1 cellular context compared by ENCODE assay signal in the genomic region with DNA sequence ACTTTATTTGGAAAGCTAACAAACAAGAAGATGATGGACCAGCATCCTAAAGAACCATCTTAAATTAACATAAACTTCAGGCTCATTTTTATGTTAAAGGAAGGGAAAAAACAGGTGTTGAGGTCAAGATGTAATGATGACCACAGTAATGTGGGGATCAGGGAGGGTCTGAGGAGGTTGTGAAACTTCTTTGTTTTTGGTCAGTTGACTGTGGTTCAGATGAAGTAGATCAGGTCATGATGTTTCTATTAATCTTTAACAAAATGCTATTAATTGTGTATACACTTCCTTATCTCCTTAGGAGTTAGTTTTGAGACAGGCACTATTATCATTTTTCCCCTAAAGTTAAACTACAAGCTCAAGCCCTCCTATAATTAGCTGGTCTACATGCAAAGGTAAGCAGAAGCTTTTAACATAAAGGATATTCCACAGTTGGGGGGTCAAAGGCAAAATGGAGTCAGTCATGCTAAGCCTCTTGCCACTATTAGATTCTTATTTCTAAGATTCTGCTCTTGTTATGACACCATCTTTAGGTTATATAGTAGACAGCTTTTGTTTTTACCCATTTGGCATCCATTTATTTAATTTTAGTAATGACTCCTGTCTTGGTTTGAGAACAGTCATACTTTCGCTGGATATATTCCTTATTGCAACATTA.
TF ChIP-seq lines count a peak whose summit lies in the region.

No MANE protein-coding gene starts in this region.

TF ChIP-seq in GM12878, 131 proteins besides CTCF, POLR2A, EP300 and RAD21 (continued from another document):
- TF ChIP-seq, protein P1, sequence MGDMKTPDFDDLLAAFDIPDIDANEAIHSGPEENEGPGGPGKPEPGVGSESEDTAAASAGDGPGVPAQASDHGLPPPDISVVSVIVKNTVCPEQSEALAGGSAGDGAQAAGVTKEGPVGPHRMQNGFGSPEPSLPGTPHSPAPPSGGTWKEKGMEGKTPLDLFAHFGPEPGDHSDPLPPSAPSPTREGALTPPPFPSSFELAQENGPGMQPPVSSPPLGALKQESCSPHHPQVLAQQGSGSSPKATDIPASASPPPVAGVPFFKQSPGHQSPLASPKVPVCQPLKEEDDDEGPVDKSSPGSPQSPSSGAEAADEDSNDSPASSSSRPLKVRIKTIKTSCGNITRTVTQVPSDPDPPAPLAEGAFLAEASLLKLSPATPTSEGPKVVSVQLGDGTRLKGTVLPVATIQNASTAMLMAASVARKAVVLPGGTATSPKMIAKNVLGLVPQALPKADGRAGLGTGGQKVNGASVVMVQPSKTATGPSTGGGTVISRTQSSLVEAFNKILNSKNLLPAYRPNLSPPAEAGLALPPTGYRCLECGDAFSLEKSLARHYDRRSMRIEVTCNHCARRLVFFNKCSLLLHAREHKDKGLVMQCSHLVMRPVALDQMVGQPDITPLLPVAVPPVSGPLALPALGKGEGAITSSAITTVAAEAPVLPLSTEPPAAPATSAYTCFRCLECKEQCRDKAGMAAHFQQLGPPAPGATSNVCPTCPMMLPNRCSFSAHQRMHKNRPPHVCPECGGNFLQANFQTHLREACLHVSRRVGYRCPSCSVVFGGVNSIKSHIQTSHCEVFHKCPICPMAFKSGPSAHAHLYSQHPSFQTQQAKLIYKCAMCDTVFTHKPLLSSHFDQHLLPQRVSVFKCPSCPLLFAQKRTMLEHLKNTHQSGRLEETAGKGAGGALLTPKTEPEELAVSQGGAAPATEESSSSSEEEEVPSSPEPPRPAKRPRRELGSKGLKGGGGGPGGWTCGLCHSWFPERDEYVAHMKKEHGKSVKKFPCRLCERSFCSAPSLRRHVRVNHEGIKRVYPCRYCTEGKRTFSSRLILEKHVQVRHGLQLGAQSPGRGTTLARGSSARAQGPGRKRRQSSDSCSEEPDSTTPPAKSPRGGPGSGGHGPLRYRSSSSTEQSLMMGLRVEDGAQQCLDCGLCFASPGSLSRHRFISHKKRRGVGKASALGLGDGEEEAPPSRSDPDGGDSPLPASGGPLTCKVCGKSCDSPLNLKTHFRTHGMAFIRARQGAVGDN (IDR thresholded peaks at IDR 0.05) = peak; percentile 95
- TF ChIP-seq HDGF (IDR thresholded peaks at IDR 0.05) (no peak), NR2F1 (conservative IDR thresholded peaks at IDR 0.05) (peak; percentile 44; the same call in 1 of the 2 replicates)
